In the genomic region with DNA sequence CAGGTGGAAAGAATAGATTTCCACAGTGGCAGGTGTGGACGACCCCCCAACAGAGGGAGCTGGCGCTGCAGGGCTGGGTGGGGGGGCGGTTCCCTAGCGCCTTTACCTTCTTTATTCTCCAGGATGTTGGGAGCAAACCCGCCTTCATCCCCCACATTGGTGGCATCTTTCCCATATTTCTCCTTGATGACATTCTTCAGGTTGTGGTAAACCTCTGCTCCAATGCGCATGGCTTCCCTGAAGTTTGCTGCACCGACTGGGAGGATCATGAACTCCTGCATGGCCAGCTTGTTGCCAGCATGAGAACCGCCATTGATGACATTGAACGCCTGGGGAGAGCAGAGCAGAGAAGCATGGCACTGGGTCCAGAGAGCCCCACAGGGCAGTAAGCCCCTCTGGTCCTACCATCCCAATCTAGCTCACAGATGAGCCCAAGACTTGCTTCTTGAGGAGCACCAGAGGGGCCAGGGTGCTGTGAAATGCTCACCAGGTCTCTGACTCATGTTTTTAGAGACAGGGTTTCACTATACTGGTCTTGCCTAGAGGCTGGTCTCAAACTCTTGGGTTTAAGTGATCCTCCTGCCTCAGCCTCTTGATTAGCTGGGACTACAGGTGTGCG, we compare ENCODE assay signal across 1 cellular context.
TF ChIP-seq lines count a peak whose summit lies in the region.

No MANE protein-coding gene starts in this region.

TF ChIP-seq in K562, 482 proteins besides CTCF, POLR2A, EP300 and RAD21 (continued from another document):
- TF ChIP-seq, protein P1, sequence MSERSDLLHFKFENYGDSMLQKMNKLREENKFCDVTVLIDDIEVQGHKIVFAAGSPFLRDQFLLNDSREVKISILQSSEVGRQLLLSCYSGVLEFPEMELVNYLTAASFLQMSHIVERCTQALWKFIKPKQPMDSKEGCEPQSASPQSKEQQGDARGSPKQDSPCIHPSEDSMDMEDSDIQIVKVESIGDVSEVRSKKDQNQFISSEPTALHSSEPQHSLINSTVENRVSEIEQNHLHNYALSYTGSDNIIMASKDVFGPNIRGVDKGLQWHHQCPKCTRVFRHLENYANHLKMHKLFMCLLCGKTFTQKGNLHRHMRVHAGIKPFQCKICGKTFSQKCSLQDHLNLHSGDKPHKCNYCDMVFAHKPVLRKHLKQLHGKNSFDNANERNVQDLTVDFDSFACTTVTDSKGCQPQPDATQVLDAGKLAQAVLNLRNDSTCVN (CRISPR knock-in tag; IDR thresholded peaks at IDR 0.05): peak; percentile 52; the same call in 1 of the 2 replicates
- TF ChIP-seq, protein P2, sequence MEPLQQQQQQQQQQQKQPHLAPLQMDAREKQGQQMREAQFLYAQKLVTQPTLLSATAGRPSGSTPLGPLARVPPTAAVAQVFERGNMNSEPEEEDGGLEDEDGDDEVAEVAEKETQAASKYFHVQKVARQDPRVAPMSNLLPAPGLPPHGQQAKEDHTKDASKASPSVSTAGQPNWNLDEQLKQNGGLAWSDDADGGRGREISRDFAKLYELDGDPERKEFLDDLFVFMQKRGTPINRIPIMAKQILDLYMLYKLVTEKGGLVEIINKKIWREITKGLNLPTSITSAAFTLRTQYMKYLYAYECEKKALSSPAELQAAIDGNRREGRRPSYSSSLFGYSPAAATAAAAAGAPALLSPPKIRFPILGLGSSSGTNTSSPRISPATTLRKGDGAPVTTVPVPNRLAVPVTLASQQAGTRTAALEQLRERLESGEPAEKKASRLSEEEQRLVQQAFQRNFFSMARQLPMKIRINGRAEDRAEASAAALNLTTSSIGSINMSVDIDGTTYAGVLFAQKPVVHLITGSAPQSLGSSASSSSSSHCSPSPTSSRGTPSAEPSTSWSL (CRISPR knock-in tag; IDR thresholded peaks at IDR 0.05; ENCODE audit: borderline replicate concordance): no peak
- TF ChIP-seq, protein P3, sequence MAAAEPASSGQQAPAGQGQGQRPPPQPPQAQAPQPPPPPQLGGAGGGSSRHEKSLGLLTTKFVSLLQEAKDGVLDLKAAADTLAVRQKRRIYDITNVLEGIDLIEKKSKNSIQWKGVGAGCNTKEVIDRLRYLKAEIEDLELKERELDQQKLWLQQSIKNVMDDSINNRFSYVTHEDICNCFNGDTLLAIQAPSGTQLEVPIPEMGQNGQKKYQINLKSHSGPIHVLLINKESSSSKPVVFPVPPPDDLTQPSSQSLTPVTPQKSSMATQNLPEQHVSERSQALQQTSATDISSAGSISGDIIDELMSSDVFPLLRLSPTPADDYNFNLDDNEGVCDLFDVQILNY (CRISPR knock-in tag; IDR thresholded peaks at IDR 0.05): no peak
- TF ChIP-seq ZNF12 (CRISPR knock-in tag; IDR thresholded peaks at IDR 0.05) (no peak), ZNF282 (CRISPR knock-in tag; IDR thresholded peaks at IDR 0.05) (no peak), ZNF311 (CRISPR knock-in tag; IDR thresholded peaks at IDR 0.05) (no peak), RCOR1 (IDR thresholded peaks at IDR 0.05; ENCODE audit: borderline replicate concordance in 1 of 2, low read depth in 2 of 2, low read length in 2 of 2) (no peak), PRPF4 (IDR thresholded peaks at IDR 0.05; ENCODE audit: insufficient read depth, low read depth, low read length, poor library complexity, severe bottlenecking) (no peak)
